ENCODE assay signal across 15 cellular contexts in the genomic region with DNA sequence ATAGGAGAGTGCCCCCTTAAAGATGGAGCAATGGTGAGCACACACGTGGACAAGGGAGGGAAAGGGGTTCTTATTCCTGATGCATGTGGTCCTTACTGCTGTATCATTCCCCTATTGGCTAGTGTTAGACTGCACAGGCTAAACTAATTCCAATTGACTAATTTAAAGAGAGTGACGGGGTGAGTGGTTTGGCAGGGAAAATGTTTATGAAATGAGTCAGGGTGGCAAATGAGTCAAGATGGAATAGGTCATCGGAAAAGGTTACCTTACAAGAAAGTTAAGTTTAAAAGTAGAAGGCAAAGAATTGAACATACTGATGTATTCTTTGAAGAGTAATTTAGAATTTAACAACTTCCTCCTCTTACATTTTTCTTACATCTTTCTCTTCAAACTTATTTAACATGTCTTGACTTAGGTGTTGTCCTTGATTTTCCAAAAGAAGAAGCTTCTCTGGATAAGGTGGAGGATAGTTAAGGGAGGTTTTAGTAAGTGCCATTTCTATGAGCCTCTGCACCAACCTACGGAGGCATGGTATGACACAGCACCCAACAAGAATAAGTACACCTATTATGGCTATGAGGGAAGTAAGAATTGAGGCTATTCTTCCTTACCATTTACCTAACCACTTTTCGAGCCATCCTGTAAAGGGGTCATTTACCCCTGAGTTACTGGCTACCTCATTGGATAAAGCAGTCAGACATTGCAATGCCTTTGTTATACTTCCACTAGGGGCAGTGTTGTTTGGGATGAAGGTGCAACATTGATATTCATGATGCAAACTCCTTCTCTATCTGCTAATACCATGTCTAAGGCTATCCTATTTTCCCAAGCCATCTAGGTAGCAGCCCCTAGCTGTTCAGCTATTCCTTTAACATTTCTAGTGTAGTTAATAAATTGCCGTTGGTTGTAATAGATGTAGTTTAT.
DNase-seq lines count a peak whose midpoint lies in the region; ATAC-seq, FAIRE-seq and TF ChIP-seq lines count a peak whose summit lies in the region.
"Had no signal": no experiment of that assay in that cellular context is flagged by ENCODE, and none has a peak within 500 bp of the region (broad histone marks: within the 10 kb centered on the region; RNA-seq: fewer than 3 reads in every experiment).

No MANE protein-coding gene starts in this region.

- H3K4me3 ChIP-seq in bronchial epithelial cell (ENCODE audit: low read depth, low read length): no peak overlapping the region
- H3K4me3 ChIP-seq: Peyer's patch, spleen, transverse colon had no signal

- no peaks in the 10 kb centered on the region for H3K36me3 Mint-ChIP-seq in type B pancreatic cell

- TF ChIP-seq CTCF in bronchial epithelial cell (IDR thresholded peaks at IDR 0.05; ENCODE audit: insufficient read depth, low read length, severe bottlenecking) (no peak), type B pancreatic cell (conservative IDR thresholded peaks at IDR 0.05) (peak; percentile 54)

- ATAC-seq in HG02623 (IDR thresholded peaks at IDR 0.05; ENCODE audit: unreplicated experiment): no peak
- ATAC-seq: activated naive CD8-positive, alpha-beta T cell treated with anti-CD3 and anti-CD28 coated beads, Interleukin-2, amount 50 U/mL, for 24 hours; left lobe of liver had no signal

- no peaks in the 10 kb centered on the region for H3K36me3 ChIP-seq in bronchial epithelial cell (ENCODE audit: control insufficient read depth, insufficient read depth, low read length)
- H3K36me3 ChIP-seq: Peyer's patch, spleen, transverse colon had no signal

- no peaks in the 10 kb centered on the region for H3K27me3 ChIP-seq in bronchial epithelial cell (ENCODE audit: control insufficient read depth, insufficient read depth, low read length)
- H3K27me3 ChIP-seq: Peyer's patch, spleen, transverse colon had no signal

- H3K9me3 Mint-ChIP-seq in type B pancreatic cell: peaks cover 4% of the 10 kb centered on the region

- H3K4me1 Mint-ChIP-seq in type B pancreatic cell (ENCODE audit: unreplicated experiment): no peaks in the 10 kb centered on the region
- H3K4me1 Mint-ChIP-seq: activated naive CD8-positive, alpha-beta T cell treated with anti-CD3 and anti-CD28 coated beads, Interleukin-2, amount 50 U/mL, for 24 hours had no signal

- FAIRE-seq in bronchial epithelial cell (lab: Jason Lieb, UNC): no peak
- FAIRE-seq: TTC549 had no signal

- no peak overlapping the region for H3K4me3 Mint-ChIP-seq in type B pancreatic cell
- H3K4me3 Mint-ChIP-seq: activated naive CD8-positive, alpha-beta T cell treated with anti-CD3 and anti-CD28 coated beads, Interleukin-2, amount 50 U/mL, for 24 hours had no signal

- H3K27me3 Mint-ChIP-seq in type B pancreatic cell: no peaks in the 10 kb centered on the region
- H3K27me3 Mint-ChIP-seq: activated naive CD8-positive, alpha-beta T cell treated with anti-CD3 and anti-CD28 coated beads, Interleukin-2, amount 50 U/mL, for 24 hours had no signal

- DNase-seq in NCI-H82 (lab: John Stamatoyannopoulos, UW): peak; percentile 18
- DNase-seq in NCI-H82 treated with DMSO at 0.1 percent for 48 hours (lab: John Stamatoyannopoulos, UW; ENCODE audit: unreplicated experiment): no peak
- DNase-seq in NAMALWA (ENCODE audit: low spot score): peak; percentile 21
- DNase-seq in bronchial epithelial cell (ENCODE audit: low read depth): peak; percentile 77
- no peak for DNase-seq in type B pancreatic cell (ENCODE audit: extremely low spot score, unreplicated experiment)
- no peak for DNase-seq in activated CD4-positive, alpha-beta T cell treated with anti-CD3 and anti-CD28 coated beads for 1 hour
- DNase-seq in DMS79 (lab: John Stamatoyannopoulos, UW): no peak
- DNase-seq: activated naive CD8-positive, alpha-beta T cell treated with anti-CD3 and anti-CD28 coated beads, Interleukin-2, amount 50 U/mL, for 24 hours; NCI-H187; Peyer's patch; spleen; transverse colon had no signal

- H3K27ac Mint-ChIP-seq in type B pancreatic cell: no peak overlapping the region
- H3K27ac Mint-ChIP-seq: activated naive CD8-positive, alpha-beta T cell treated with anti-CD3 and anti-CD28 coated beads, Interleukin-2, amount 50 U/mL, for 24 hours had no signal

Comparison
In these comparisons a context has a peak if more than half of its experiments do, and no peak if none do; other contexts are left out.
1. DNase-seq: peak in NCI-H82 (single experiment), NAMALWA (single experiment) and bronchial epithelial cell (single experiment); none in NCI-H82 treated with DMSO at 0.1 percent for 48 hours (single experiment), type B pancreatic cell (single experiment), activated CD4-positive, alpha-beta T cell treated with anti-CD3 and anti-CD28 coated beads for 1 hour (single experiment) and DMS79 (single experiment).